In the genomic region with DNA sequence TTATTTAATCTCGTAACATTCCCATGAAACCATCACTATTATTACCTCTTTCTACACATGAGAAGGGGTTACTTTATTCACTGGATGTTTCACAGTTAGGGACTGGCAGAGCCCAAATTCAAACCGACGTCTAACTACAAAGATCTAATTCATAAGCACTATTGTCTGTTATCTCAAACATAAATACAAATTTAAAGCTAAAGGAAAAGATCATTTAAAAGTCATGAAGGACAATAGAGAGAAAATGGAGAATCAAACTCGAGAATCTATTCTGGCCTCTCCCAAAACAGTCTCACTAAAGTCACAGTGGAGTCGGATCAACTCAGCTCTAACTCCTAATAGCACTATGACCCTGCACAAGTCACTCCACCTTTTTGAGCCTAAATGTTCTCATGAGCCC, we compare ENCODE assay signal across 8 cellular contexts.
"Had no signal": no experiment of that assay in that cellular context is flagged by ENCODE, and none has a peak within 500 bp of the region (broad histone marks: within the 10 kb centered on the region; RNA-seq: fewer than 3 reads in every experiment).

No MANE protein-coding gene starts in this region.

- H3K27ac ChIP-seq: HL-60, KMS-11 had no signal

- ATAC-seq: HepG2, K562 had no signal

- H3K4me1 Mint-ChIP-seq: IgD-negative memory B cell had no signal

- H3K4me3 ChIP-seq: K562 had no signal

- H3K9ac ChIP-seq: KMS-11 had no signal

- H3K36me3 Mint-ChIP-seq: IgD-negative memory B cell had no signal

- H3K4me2 ChIP-seq: KMS-11 had no signal

- H3K27me3 Mint-ChIP-seq: IgD-negative memory B cell had no signal

- H3K27ac Mint-ChIP-seq: IgD-negative memory B cell had no signal

- H3K4me3 Mint-ChIP-seq: IgD-negative memory B cell had no signal

- DNase-seq: IMR-90, KBM-7, KG1 had no signal
